ENCODE assay signal across 9 cellular contexts in the genomic region with DNA sequence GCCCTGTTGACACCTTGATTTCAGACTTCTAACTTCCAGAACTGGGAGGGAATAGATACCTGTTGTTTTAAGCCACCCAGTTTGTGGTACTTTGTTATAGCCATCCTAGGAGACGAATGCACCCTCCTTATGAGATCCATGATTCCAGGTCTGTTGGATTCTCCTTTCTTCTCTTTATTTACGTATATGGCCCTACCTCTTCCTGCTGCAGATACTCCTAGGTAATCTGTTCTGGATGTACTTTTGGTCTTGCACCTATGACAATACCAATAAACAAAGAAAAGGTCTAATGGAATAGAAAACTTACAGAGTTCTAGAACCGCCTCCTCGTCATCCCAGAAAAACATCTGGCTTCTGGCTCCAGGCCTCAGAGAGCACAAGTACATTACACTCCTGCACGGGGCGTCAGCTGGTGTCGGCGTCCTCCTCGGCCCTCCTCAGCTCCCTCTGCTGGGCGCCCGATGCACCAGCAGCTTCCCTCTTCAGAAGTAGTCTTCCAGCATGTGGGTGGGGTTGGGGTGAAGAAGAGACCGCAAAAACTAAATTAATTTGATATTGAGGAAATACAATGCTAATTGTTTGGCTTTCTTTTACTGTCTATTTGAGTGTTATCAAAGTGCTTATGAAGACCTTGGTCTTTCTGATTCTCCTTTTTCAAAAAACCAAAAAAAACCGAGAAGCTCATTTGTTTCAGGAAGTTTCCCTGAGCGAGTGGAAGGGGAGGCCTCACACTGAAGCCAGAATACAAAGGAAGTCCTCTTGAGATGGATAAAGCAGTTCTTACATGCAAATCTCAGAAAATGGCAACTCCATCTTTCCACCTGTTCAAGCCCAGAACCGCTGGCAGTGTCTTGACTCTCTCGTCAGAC. TPM values are rescaled to one million over a fixed set of nuclear protein-coding genes. Genes with fewer than 3 reads are reported as not detected.
DNase-seq lines count a peak whose midpoint lies in the region; ATAC-seq, FAIRE-seq and TF ChIP-seq lines count a peak whose summit lies in the region.
"Had no signal": no experiment of that assay in that cellular context is flagged by ENCODE, and none has a peak within 500 bp of the region (broad histone marks: within the 10 kb centered on the region; RNA-seq: fewer than 3 reads in every experiment).

No MANE protein-coding gene starts in this region.

- no peaks in the 10 kb centered on the region for H3K27me3 ChIP-seq in bronchial epithelial cell (ENCODE audit: control insufficient read depth, insufficient read depth, low read length)
- H3K27me3 ChIP-seq in right lobe of liver: no peaks in the 10 kb centered on the region
- H3K27me3 ChIP-seq: BLaER1 had no signal

- no peaks in the 10 kb centered on the region for H3K9me3 ChIP-seq in right lobe of liver
- H3K9me3 ChIP-seq: BLaER1 had no signal

- peak; percentile 89 for TF ChIP-seq CTCF in bronchial epithelial cell (IDR thresholded peaks at IDR 0.05; ENCODE audit: insufficient read depth, low read length, severe bottlenecking)
- peak; percentile 85 to 95 (median 94) for TF ChIP-seq CTCF in right lobe of liver (IDR thresholded peaks at IDR 0.05)

- no peak for FAIRE-seq in bronchial epithelial cell (lab: Jason Lieb, UNC)

- ATAC-seq in HG02798 (IDR thresholded peaks at IDR 0.05; ENCODE audit: poor library complexity, unreplicated experiment) (peak; percentile 91), right lobe of liver (peak; percentile 95 to 98 (median 98))

- no peak for TF ChIP-seq POLR2A in right lobe of liver (IDR thresholded peaks at IDR 0.05)

- WGBS in right lobe of liver (ENCODE audit: insufficient coverage, low coverage, low lambda C conversion rate, missing lambda C conversion rate): 24% methylated on average over 15 of the region's 16 CpGs

- H3K4me1 ChIP-seq in right lobe of liver: peaks cover 0 to 23% (median 0%) of the 10 kb centered on the region in 4 donors

- no peak overlapping the region for H3K27ac ChIP-seq in right lobe of liver
- H3K27ac ChIP-seq: BLaER1 had no signal

- DNase-seq in NCI-H1417 (lab: John Stamatoyannopoulos, UW) (peak; percentile 29 to 69 (median 60)), NCI-H1417 treated with DMSO at 0.1 percent for 48 hours (lab: John Stamatoyannopoulos, UW) (no peak), NCI-H2081 (lab: John Stamatoyannopoulos, UW) (peak; percentile 61 to 73), bronchial epithelial cell (ENCODE audit: low read depth) (peak; percentile 64), right lobe of liver (peak; percentile 82 to 88 (median 82))
- peak; percentile 45 to 65 (median 52) for DNase-seq in activated CD4-positive, CD25-positive, alpha-beta regulatory T cell (lab: John Stamatoyannopoulos, UW)
- DNase-seq in stimulated activated CD4-positive, alpha-beta T cell treated with anti-CD3 and anti-CD28 coated beads, TNF-alpha, amount 100 ng/mL, for 24 hours (ENCODE audit: low read depth in 3 of 3): peak in 2 of 3 experiments; percentile 62 to 75

- intact Hi-C loops in right lobe of liver (cut with DNase I): loop anchor here in 1 of 2 donors (10.0 kb wide), 1 partner anchor 256 kb away; no protein-coding TSS in a partner anchor

- no peak overlapping the region for H3K4me3 ChIP-seq in bronchial epithelial cell (ENCODE audit: low read depth, low read length)
- H3K4me3 ChIP-seq in right lobe of liver: no peak overlapping the region
- H3K4me3 ChIP-seq: BLaER1 had no signal

- H3K36me3 ChIP-seq in bronchial epithelial cell (ENCODE audit: control insufficient read depth, insufficient read depth, low read length): no peaks in the 10 kb centered on the region
- H3K36me3 ChIP-seq in right lobe of liver: no peaks in the 10 kb centered on the region
- H3K36me3 ChIP-seq: BLaER1 had no signal

RNA-seq across cellular contexts. Expression of gene ATXN1, which starts 9.7 kb away (rescaled TPM):
- total RNA-seq in bronchial epithelial cell (18.4 and 50.1 TPM in 2 replicates), right lobe of liver (10 to 100 TPM; 23.2 to 28.7 (median 25.0) TPM)
